In the genomic region with DNA sequence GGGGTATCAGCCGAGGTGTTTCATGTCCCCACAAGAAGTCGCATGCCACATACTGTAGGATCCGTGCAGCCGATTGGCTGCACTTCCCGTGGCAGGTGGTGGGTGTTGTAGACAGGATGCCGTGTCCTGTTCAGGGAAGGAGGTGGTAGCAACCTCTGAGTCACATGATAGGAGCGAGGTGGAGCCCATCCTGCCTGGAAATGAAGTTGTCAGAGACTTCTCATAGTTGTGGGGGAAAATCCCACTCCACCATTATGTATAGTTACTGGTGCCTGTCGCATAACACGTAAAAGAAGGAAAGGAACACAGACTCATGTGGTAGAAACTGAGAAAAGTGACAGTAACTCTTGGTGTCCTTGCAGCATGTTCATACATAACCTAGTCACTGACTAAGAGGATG, we compare ENCODE assay signal across 8 cellular contexts.
DNase-seq lines count a peak whose midpoint lies in the region; ATAC-seq and TF ChIP-seq lines count a peak whose summit lies in the region.
"Had no signal": no experiment of that assay in that cellular context is flagged by ENCODE, and none has a peak within 500 bp of the region (broad histone marks: within the 10 kb centered on the region; RNA-seq: fewer than 3 reads in every experiment).

No MANE protein-coding gene starts in this region.

- DNase-seq in activated T-cell treated with anti-CD3 and anti-CD28 coated beads, Interleukin-2, amount 50 U/mL, for 48 hours = peak; percentile 71 to 75
- DNase-seq in stimulated activated CD4-positive, alpha-beta T cell treated with anti-CD3 and anti-CD28 coated beads, Interleukin-4, amount 100 ng/mL, for 24 hours = peak; percentile 65
- DNase-seq in foreskin melanocyte = no peak
- no peak for DNase-seq in lower lobe of right lung
- DNase-seq: NCI-H2081 treated with DMSO at 0.1 percent for 48 hours had no signal

- H3K36me3 ChIP-seq in lower lobe of right lung = no peaks in the 10 kb centered on the region

- H3K27me3 ChIP-seq in lower lobe of right lung (ENCODE audit: low read depth) = no peaks in the 10 kb centered on the region

- H3K4me3 ChIP-seq in lower lobe of right lung = no peak overlapping the region

- no peaks in the 10 kb centered on the region for H3K9me3 ChIP-seq in lower lobe of right lung

- ATAC-seq in GM18873 (IDR thresholded peaks at IDR 0.05; ENCODE audit: low FRiP score, unreplicated experiment) (peak; percentile 86), HG02588 (IDR thresholded peaks at IDR 0.05; ENCODE audit: unreplicated experiment) (peak; percentile 88), GM21423 (IDR thresholded peaks at IDR 0.05; ENCODE audit: unreplicated experiment) (no peak), lower lobe of right lung (no peak)

- no peak overlapping the region for H3K27ac ChIP-seq in lower lobe of right lung

- H3K4me1 ChIP-seq in lower lobe of right lung = no peaks in the 10 kb centered on the region

- intact Hi-C loops in lower lobe of right lung (cut with DNase I) = no loop called here

- TF ChIP-seq CTCF in lower lobe of right lung (IDR thresholded peaks at IDR 0.05) = no peak

Comparison
In these comparisons a context has a peak if more than half of its experiments do, and no peak if none do; other contexts are left out.
1. ATAC-seq: peak in GM18873 (single experiment) and HG02588 (single experiment); none in GM21423 (single experiment) and lower lobe of right lung (0 of 2).
2. DNase-seq: peak in activated T-cell treated with anti-CD3 and anti-CD28 coated beads, Interleukin-2, amount 50 U/mL, for 48 hours (2 of 2) and stimulated activated CD4-positive, alpha-beta T cell treated with anti-CD3 and anti-CD28 coated beads, Interleukin-4, amount 100 ng/mL, for 24 hours (single experiment); none in foreskin melanocyte (single experiment) and lower lobe of right lung (single experiment).